ENCODE assay signal across 8 cellular contexts in genomic region chr6:135938588-135939215, GRCh38.
DNase-seq lines count a peak whose midpoint lies in the region; ATAC-seq and TF ChIP-seq lines count a peak whose summit lies in the region.

No MANE protein-coding gene starts in this region.

- intact Hi-C loops in Calu3 (cut with micrococcal nuclease; ENCODE audit: unreplicated experiment) (no loop called here), colonic mucosa (cut with DNase I) (no loop called here)
- intact Hi-C loops in activated naive CD4-positive, alpha-beta T cell treated with anti-CD3 and anti-CD28 coated beads for 36 hours (cut with micrococcal nuclease) = no loop called here

- peak overlapping the region; percentile 25 for H3K27ac ChIP-seq in colonic mucosa

- H3K9ac ChIP-seq in colonic mucosa (ENCODE audit: low read depth in 2 of 2, low read length in 2 of 2) = no peak overlapping the region

- no peak overlapping the region for H3K4me3 Mint-ChIP-seq in Calu3 (ENCODE audit: low read depth, unreplicated experiment)
- no peak overlapping the region for H3K4me3 Mint-ChIP-seq in mesothelial cell of epicardium
- no peak overlapping the region for H3K4me3 Mint-ChIP-seq in activated naive CD4-positive, alpha-beta T cell treated with anti-CD3 and anti-CD28 coated beads for 36 hours

- H3K36me3 ChIP-seq in colonic mucosa = no peaks in the 10 kb centered on the region

- H3K9me3 Mint-ChIP-seq in Calu3 (ENCODE audit: low read depth, unreplicated experiment) (no peaks in the 10 kb centered on the region), mesothelial cell of epicardium (no peaks in the 10 kb centered on the region)
- H3K9me3 Mint-ChIP-seq in activated naive CD4-positive, alpha-beta T cell treated with anti-CD3 and anti-CD28 coated beads for 36 hours = no peaks in the 10 kb centered on the region

- CTCF ChIA-PET in Calu3 (lab: Charles Lee) = no interaction called here
- CTCF ChIA-PET in activated naive CD4-positive, alpha-beta T cell treated with anti-CD3 and anti-CD28 coated beads for 36 hours (lab: Charles Lee) = interaction anchor here (0.5 to 1.2 kb wide), 3 partner anchors 25 to 446 kb away, joined by 3 read pairs; no protein-coding TSS in a partner anchor

- H3K4me1 Mint-ChIP-seq in Calu3 (ENCODE audit: low read depth, unreplicated experiment) (no peaks in the 10 kb centered on the region), mesothelial cell of epicardium (peaks cover 45% of the 10 kb centered on the region)
- H3K4me1 Mint-ChIP-seq in activated naive CD4-positive, alpha-beta T cell treated with anti-CD3 and anti-CD28 coated beads for 36 hours (ENCODE audit: low read depth) = no peaks in the 10 kb centered on the region

- H3K27ac Mint-ChIP-seq in Calu3 (ENCODE audit: unreplicated experiment) = no peak overlapping the region
- H3K27ac Mint-ChIP-seq in mesothelial cell of epicardium = peak overlapping the region; percentile 83
- no peak overlapping the region for H3K27ac Mint-ChIP-seq in activated naive CD4-positive, alpha-beta T cell treated with anti-CD3 and anti-CD28 coated beads for 36 hours

- no peaks in the 10 kb centered on the region for H3K9me3 ChIP-seq in colonic mucosa

- H3K27me3 ChIP-seq in colonic mucosa = no peaks in the 10 kb centered on the region

- BruUV-seq in Calu3 (replicated peaks; lab: Mats Ljungman, UMichigan) = no TSS peak

- DNase-seq in Calu3 (no peak), NCI-H1694 treated with DMSO at 0.1 percent for 48 hours (lab: John Stamatoyannopoulos, UW) (peak; percentile 42), colonic mucosa (no peak), mesothelial cell of epicardium (ENCODE audit: low spot score in 2 of 2, unreplicated experiment in 2 of 2) (no peak), NCI-H510A treated with DMSO at 0.1 percent for 48 hours (lab: John Stamatoyannopoulos, UW) (no peak)
- no peak for DNase-seq in activated naive CD4-positive, alpha-beta T cell treated with anti-CD3 and anti-CD28 coated beads for 36 hours

- no peaks in the 10 kb centered on the region for H3K36me3 Mint-ChIP-seq in Calu3 (ENCODE audit: insufficient read depth, unreplicated experiment)
- no peaks in the 10 kb centered on the region for H3K36me3 Mint-ChIP-seq in mesothelial cell of epicardium
- no peaks in the 10 kb centered on the region for H3K36me3 Mint-ChIP-seq in activated naive CD4-positive, alpha-beta T cell treated with anti-CD3 and anti-CD28 coated beads for 36 hours (ENCODE audit: low read depth)

- no peaks in the 10 kb centered on the region for H3K27me3 Mint-ChIP-seq in Calu3 (ENCODE audit: unreplicated experiment)
- no peaks in the 10 kb centered on the region for H3K27me3 Mint-ChIP-seq in mesothelial cell of epicardium (ENCODE audit: low read depth)
- H3K27me3 Mint-ChIP-seq in activated naive CD4-positive, alpha-beta T cell treated with anti-CD3 and anti-CD28 coated beads for 36 hours (ENCODE audit: low read depth) = no peaks in the 10 kb centered on the region

- no peak overlapping the region for H3K4me3 ChIP-seq in colonic mucosa

- peak; percentile 15 for TF ChIP-seq CTCF in Calu3 (IDR thresholded peaks at IDR 0.05; ENCODE audit: unreplicated experiment)
- TF ChIP-seq CTCF in colonic mucosa (IDR thresholded peaks at IDR 0.05) = no peak
- TF ChIP-seq CTCF in mesothelial cell of epicardium (IDR thresholded peaks at IDR 0.05; ENCODE audit: unreplicated experiment) = no peak

- no peaks in the 10 kb centered on the region for H3K4me1 ChIP-seq in colonic mucosa

- ATAC-seq in HG02642 (IDR thresholded peaks at IDR 0.05; ENCODE audit: poor library complexity, unreplicated experiment) (no peak), GM21786 (IDR thresholded peaks at IDR 0.05; ENCODE audit: unreplicated experiment) (no peak)
